In genomic region chr14:60734465-60735242, GRCh38 we compare ENCODE assay signal across 1 cellular context.
TF ChIP-seq lines count a peak whose summit lies in the region.

MNAT1 (plus strand) TSS chr14:60734761; CDS start chr14:60734863, 102 bp downstream.

TF ChIP-seq in K562, 482 proteins besides CTCF, POLR2A, EP300 and RAD21 (continued from another document and continues in another):
- no peak for TF ChIP-seq THRA (IDR thresholded peaks at IDR 0.05)
- TF ChIP-seq ZFX (CRISPR knock-in tag; IDR thresholded peaks at IDR 0.05), result peak; percentile 73
- TF ChIP-seq ZNF232 (CRISPR knock-in tag; IDR thresholded peaks at IDR 0.05), result no peak
- no peak for TF ChIP-seq GMEB1 (CRISPR knock-in tag; IDR thresholded peaks at IDR 0.05)
- peak; percentile 59; the same call in 1 of the 2 replicates for TF ChIP-seq CBX1 (IDR thresholded peaks at IDR 0.05; ENCODE audit: low read depth)
- no peak for TF ChIP-seq SMAD3 (CRISPR knock-in tag; conservative IDR thresholded peaks at IDR 0.05)
- no peak for TF ChIP-seq MCM7 (IDR thresholded peaks at IDR 0.05)
- peak; percentile 83 for TF ChIP-seq ZKSCAN1 (IDR thresholded peaks at IDR 0.05; ENCODE audit: low read depth, low read length)
- TF ChIP-seq IRF9 (tag; IDR thresholded peaks at IDR 0.05), result no peak
- peak; percentile 84 for TF ChIP-seq ZEB2 (IDR thresholded peaks at IDR 0.05)
- TF ChIP-seq ESRRA (IDR thresholded peaks at IDR 0.05; ENCODE audit: borderline replicate concordance, low read depth), result no peak
- TF ChIP-seq ZNF174 (CRISPR knock-in tag; IDR thresholded peaks at IDR 0.05), result no peak
- TF ChIP-seq RBFOX2 (IDR thresholded peaks at IDR 0.05; ENCODE audit: low read depth, low read length), result peak; percentile 86
- TF ChIP-seq PHTF2 (CRISPR knock-in tag; IDR thresholded peaks at IDR 0.05), result no peak
- no peak for TF ChIP-seq LCOR (CRISPR knock-in tag; IDR thresholded peaks at IDR 0.05)
- no peak for TF ChIP-seq TCF7L2 (IDR thresholded peaks at IDR 0.05; ENCODE audit: low read depth, low read length)
- TF ChIP-seq USF1 (CRISPR knock-in tag; IDR thresholded peaks at IDR 0.05), result no peak
- TF ChIP-seq KLF6 (CRISPR knock-in tag; IDR thresholded peaks at IDR 0.05; ENCODE audit: borderline replicate concordance), result no peak
- peak; percentile 65; the same call in 1 of the 2 replicates for TF ChIP-seq MBD2 (IDR thresholded peaks at IDR 0.05; ENCODE audit: borderline replicate concordance, low read depth)
- TF ChIP-seq ZNF316 (IDR thresholded peaks at IDR 0.05), result no peak
- TF ChIP-seq PATZ1 (CRISPR knock-in tag; IDR thresholded peaks at IDR 0.05; ENCODE audit: borderline replicate concordance), result no peak
- TF ChIP-seq KLF16 (IDR thresholded peaks at IDR 0.05), result no peak
- TF ChIP-seq HCFC1 (IDR thresholded peaks at IDR 0.05; ENCODE audit: low read depth, low read length), result peak; percentile 72
- no peak for TF ChIP-seq ZNF586 (CRISPR knock-in tag; conservative IDR thresholded peaks at IDR 0.05)
- TF ChIP-seq PCBP2 (IDR thresholded peaks at IDR 0.05; ENCODE audit: low read depth, low read length, poor library complexity, severe bottlenecking), result no peak
- TF ChIP-seq ZNF583 (CRISPR knock-in tag; IDR thresholded peaks at IDR 0.05), result no peak
- peak in 1 of 2 experiments; percentile 63; a peak in 2 of 4 replicates for TF ChIP-seq SIN3A (IDR thresholded peaks at IDR 0.05; ENCODE audit: borderline replicate concordance in 2 of 2, control insufficient read depth in 1 of 2, low read depth in 2 of 2, low read length in 2 of 2)
- TF ChIP-seq TEAD1 (CRISPR knock-in tag; IDR thresholded peaks at IDR 0.05), result peak in 1 of 2 experiments; percentile 39; a peak in 1 of 4 replicates
- no peak for TF ChIP-seq PHB2 (IDR thresholded peaks at IDR 0.05; ENCODE audit: low read depth)
- TF ChIP-seq KAT8 (IDR thresholded peaks at IDR 0.05; ENCODE audit: low read depth), result no peak
- no peak for TF ChIP-seq HDAC6 (IDR thresholded peaks at IDR 0.05; ENCODE audit: low read depth, low read length)
- no peak for TF ChIP-seq ZNF277 (CRISPR knock-in tag; IDR thresholded peaks at IDR 0.05; ENCODE audit: borderline replicate concordance)
- TF ChIP-seq ZNF696 (CRISPR knock-in tag; conservative IDR thresholded peaks at IDR 0.05), result no peak
- no peak for TF ChIP-seq NFIX (CRISPR knock-in tag; IDR thresholded peaks at IDR 0.05; ENCODE audit: low read depth)
- no peak for TF ChIP-seq ID3 (CRISPR knock-in tag; IDR thresholded peaks at IDR 0.05)
- no peak for TF ChIP-seq ID3 (tag; IDR thresholded peaks at IDR 0.05)
- TF ChIP-seq ZNF175 (CRISPR knock-in tag; IDR thresholded peaks at IDR 0.05; ENCODE audit: low read depth), result no peak
- no peak for TF ChIP-seq ELK3 (CRISPR knock-in tag; IDR thresholded peaks at IDR 0.05)
- TF ChIP-seq ZBTB49 (CRISPR knock-in tag; IDR thresholded peaks at IDR 0.05; ENCODE audit: borderline replicate concordance), result no peak
- TF ChIP-seq ZNF224 (CRISPR knock-in tag; IDR thresholded peaks at IDR 0.05), result no peak
- no peak for TF ChIP-seq GABPB2 (CRISPR knock-in tag; conservative IDR thresholded peaks at IDR 0.05)
- no peak for TF ChIP-seq ZNF609 (CRISPR knock-in tag; IDR thresholded peaks at IDR 0.05; ENCODE audit: borderline replicate concordance)
- TF ChIP-seq ZNF668 (CRISPR knock-in tag; IDR thresholded peaks at IDR 0.05), result no peak
- TF ChIP-seq ARNT (IDR thresholded peaks at IDR 0.05), result no peak; a peak in 1 of 4 replicates
- peak; percentile 77 for TF ChIP-seq POLR2B (IDR thresholded peaks at IDR 0.05; ENCODE audit: low read depth, partially characterized antibody)
- TF ChIP-seq MNT (conservative IDR thresholded peaks at IDR 0.05), result peak; percentile 21 to 55; a peak in 1 of 4 replicates
- no peak for TF ChIP-seq CHD4 (IDR thresholded peaks at IDR 0.05; ENCODE audit: insufficient read depth, insufficient replicate concordance, low read depth, low read length, poor library complexity, severe bottlenecking)
- TF ChIP-seq ESRRB (CRISPR knock-in tag; IDR thresholded peaks at IDR 0.05; ENCODE audit: borderline replicate concordance), result no peak
